In genomic region chr18:23943104-23943503, GRCh38 we compare ENCODE assay signal across 11 cellular contexts.
DNase-seq lines count a peak whose midpoint lies in the region; ATAC-seq and TF ChIP-seq lines count a peak whose summit lies in the region.
"Had no signal": no experiment of that assay in that cellular context is flagged by ENCODE, and none has a peak within 500 bp of the region (broad histone marks: within the 10 kb centered on the region; RNA-seq: fewer than 3 reads in every experiment).

No MANE protein-coding gene starts in this region.

- H3K9me3 ChIP-seq in thyroid gland: no peaks in the 10 kb centered on the region

- ATAC-seq in GM18907 (IDR thresholded peaks at IDR 0.05; ENCODE audit: unreplicated experiment): peak; percentile 82
- ATAC-seq in GM21825 (IDR thresholded peaks at IDR 0.05; ENCODE audit: unreplicated experiment): peak; percentile 76
- ATAC-seq: HepG2; natural killer cell treated with Interleukin-12 subunit alpha and Interleukin-12 subunit beta and Interleukin-15 and Interleukin-18, amount 100 ng/mL, for 72 hours had no signal

- H3K36me3 ChIP-seq in KMS-11 (ENCODE audit: insufficient read depth) (no peaks in the 10 kb centered on the region), thyroid gland (no peaks in the 10 kb centered on the region)

- no peak for TF ChIP-seq POLR2A in thyroid gland (IDR thresholded peaks at IDR 0.05)

- intact Hi-C loops in thyroid gland (cut with DNase I): no loop called here

- H3K79me2 ChIP-seq in KMS-11 (ENCODE audit: insufficient read depth, low read depth): no peaks in the 10 kb centered on the region

- H3K27ac ChIP-seq in KMS-11: no peak overlapping the region
- no peak overlapping the region for H3K27ac ChIP-seq in thyroid gland

- H3K4me3 ChIP-seq in KMS-11 (IDR thresholded peaks at IDR 0.05; ENCODE audit: insufficient read depth, low read depth, low read length) (no peak overlapping the region), thyroid gland (replicated peaks in 1 of 3) (no peak overlapping the region)

- H3K27me3 ChIP-seq in KMS-11 (ENCODE audit: insufficient read depth, low read depth) (peaks cover 38% of the 10 kb centered on the region; the same call in 1 of the 2 replicates), thyroid gland (no peaks in the 10 kb centered on the region)

- H4K20me1 ChIP-seq in KMS-11 (ENCODE audit: insufficient read depth): no peaks in the 10 kb centered on the region

- peak in 2 of 3 donors; percentile 31 to 36 for DNase-seq in stimulated activated CD4-positive, alpha-beta T cell treated with anti-CD3 and anti-CD28 coated beads, Interleukin-12 subunit alpha, Interleukin-12 subunit beta, amount 100 ng/mL, for 48 hours (ENCODE audit: low read depth in 2 of 3, low spot score in 1 of 3)
- DNase-seq in thyroid gland (no peak), dedifferentiated amniotic fluid mesenchymal stem cell (ENCODE audit: extremely low spot score) (no peak), CD1c-positive myeloid dendritic cell (ENCODE audit: extremely low spot score) (no peak), NCI-H1930 (lab: John Stamatoyannopoulos, UW) (no peak)
- DNase-seq: GDM1 had no signal

- peaks cover 14% of the 10 kb centered on the region for H3K4me1 ChIP-seq in KMS-11 (ENCODE audit: low read depth, poor library complexity, severe bottlenecking)
- H3K4me1 ChIP-seq in thyroid gland: no peaks in the 10 kb centered on the region

- no peak overlapping the region for H2AFZ ChIP-seq in KMS-11 (ENCODE audit: low read depth)

- H3K4me2 ChIP-seq in KMS-11: peak overlapping the region; percentile 41

- H3K9ac ChIP-seq in KMS-11: no peak overlapping the region

- WGBS in thyroid gland, 2 donors: 51 to 57% methylated on average over 6 of the region's 6 CpGs

- TF ChIP-seq CTCF in KMS-11 (conservative IDR thresholded peaks at IDR 0.05; ENCODE audit: low read depth, low read length) (no peak), thyroid gland (IDR thresholded peaks at IDR 0.05) (no peak)

Comparison
In these comparisons a context has a peak if more than half of its experiments do, and no peak if none do; other contexts are left out.
1. DNase-seq: peak in stimulated activated CD4-positive, alpha-beta T cell treated with anti-CD3 and anti-CD28 coated beads, Interleukin-12 subunit alpha, Interleukin-12 subunit beta, amount 100 ng/mL, for 48 hours (2 of 3); none in thyroid gland (0 of 2), dedifferentiated amniotic fluid mesenchymal stem cell (single experiment), CD1c-positive myeloid dendritic cell (single experiment) and NCI-H1930 (0 of 2).